ENCODE assay signal across 8 cellular contexts in the genomic region with DNA sequence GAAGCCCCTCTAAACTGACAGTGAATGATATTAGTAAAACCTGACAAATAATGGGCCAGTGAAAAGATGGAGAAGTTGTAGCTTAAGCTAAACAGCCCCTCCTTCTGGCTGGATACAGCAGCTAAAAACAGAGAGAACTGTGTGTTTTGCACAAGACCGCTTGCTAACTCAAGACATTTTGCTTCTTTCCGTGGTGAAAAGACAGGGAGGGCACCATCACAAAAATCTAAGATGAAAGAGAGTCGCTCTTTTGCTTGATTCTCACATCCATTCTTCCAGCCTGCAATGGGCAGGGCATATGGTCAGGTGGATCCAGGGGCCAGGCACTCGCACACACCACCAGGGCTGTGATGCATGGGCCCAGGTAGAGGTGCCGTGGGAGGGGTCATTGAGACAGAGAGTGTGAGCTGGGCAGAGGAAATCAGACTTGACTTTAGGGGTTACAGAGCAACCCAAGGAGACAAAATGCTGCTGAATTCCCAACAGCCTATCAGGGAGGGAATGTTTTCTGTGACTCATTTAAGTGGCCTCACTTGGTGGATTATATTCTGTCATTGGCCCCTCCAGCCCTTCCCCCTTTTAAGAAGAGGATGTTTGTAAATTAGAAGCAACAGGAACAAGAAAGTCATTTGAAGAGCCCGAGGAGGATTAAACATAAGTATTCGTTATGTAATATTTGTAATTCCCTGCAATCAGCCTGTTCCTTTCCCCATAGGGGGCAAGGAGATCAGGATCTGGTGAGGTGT. TPM values are rescaled to one million over a fixed set of nuclear protein-coding genes. Genes with fewer than 3 reads are reported as not detected.
A peak's percentile ranks its signal among the peaks of the same experiment; 100 is the strongest.
DNase-seq lines count a peak whose midpoint lies in the region; ATAC-seq and TF ChIP-seq lines count a peak whose summit lies in the region.

No MANE protein-coding gene starts in this region.

- no peak overlapping the region for H4K91ac ChIP-seq in H9 (ENCODE audit: insufficient read length, low read depth, low read length)

- POLR2A ChIA-PET in A673 (lab: Charles Lee; ENCODE audit: low non-redundant PET): no interaction called here

- no peaks in the 10 kb centered on the region for H3K79me1 ChIP-seq in H9 (ENCODE audit: insufficient read depth, low read depth, low read length, poor library complexity, severe bottlenecking)

- H3K27ac Mint-ChIP-seq in H9: peak overlapping the region in 1 of 3 experiments; percentile 81; a peak in 2 of 7 replicates
- peak overlapping the region; percentile 65 for H3K27ac Mint-ChIP-seq in activated T-helper 17 cell treated with anti-CD3 and anti-CD28 coated beads, Interleukin-2, amount 50 U/mL, for 72 hours

- H3K27me3 Mint-ChIP-seq in H9 (ENCODE audit: low read depth): peaks cover 9% of the 10 kb centered on the region
- no peaks in the 10 kb centered on the region for H3K27me3 Mint-ChIP-seq in activated T-helper 17 cell treated with anti-CD3 and anti-CD28 coated beads, Interleukin-2, amount 50 U/mL, for 72 hours

- no peak overlapping the region for H3K4ac ChIP-seq in H9 (ENCODE audit: low read depth, low read length)

- no peak overlapping the region for H2BK20ac ChIP-seq in H9 (ENCODE audit: low read depth, low read length, poor library complexity, severe bottlenecking)

- H3K79me2 ChIP-seq in H9 (ENCODE audit: insufficient read depth, low read length): no peaks in the 10 kb centered on the region

- DNase-seq in A673 (ENCODE audit: low spot score): peak; percentile 67
- DNase-seq in H9: peak; percentile 60
- peak; percentile 61 for DNase-seq in left kidney (ENCODE audit: low read depth, low spot score)
- DNase-seq in COLO829 (ENCODE audit: low spot score): no peak
- DNase-seq in activated CD4-positive, alpha-beta T cell treated with anti-CD3 and anti-CD28 coated beads, Interleukin-2, amount 50 U/mL, for 48 hours: no peak

- H3K18ac ChIP-seq in H9 (ENCODE audit: insufficient read length, low read depth, low read length): no peak overlapping the region

- no peak overlapping the region for H3K14ac ChIP-seq in H9 (ENCODE audit: insufficient read depth, low read length)

- H3K23me2 ChIP-seq in H9 (ENCODE audit: insufficient read length, low read depth, low read length, poor library complexity, severe bottlenecking): no peaks in the 10 kb centered on the region

- no peak overlapping the region for H3T11ph ChIP-seq in H9 (ENCODE audit: low read length)

- no peak overlapping the region for H3K27ac ChIP-seq in A673 (ENCODE audit: low read depth, low read length, poor library complexity, severe bottlenecking)
- H3K27ac ChIP-seq in H9 (ENCODE audit: insufficient read length, low read depth, low read length): no peak overlapping the region

- no peaks in the 10 kb centered on the region for H3K9me3 ChIP-seq in A673 (ENCODE audit: low read depth, low read length, poor library complexity, severe bottlenecking)
- H3K9me3 ChIP-seq in H9 (ENCODE audit: control insufficient read depth, low read depth, low read length): no peaks in the 10 kb centered on the region

- H4K5ac ChIP-seq in H9 (ENCODE audit: insufficient read length, low read depth, low read length): no peak overlapping the region

- no peak overlapping the region for H3K4me3 Mint-ChIP-seq in H9
- no peak overlapping the region for H3K4me3 Mint-ChIP-seq in activated T-helper 17 cell treated with anti-CD3 and anti-CD28 coated beads, Interleukin-2, amount 50 U/mL, for 72 hours

- TF ChIP-seq CTCF in A673 (conservative IDR thresholded peaks at IDR 0.05; ENCODE audit: low read depth, low read length): peak; percentile 80
- TF ChIP-seq CTCF in H9 (conservative IDR thresholded peaks at IDR 0.05): peak; percentile 78

- no peak for ATAC-seq in activated T-helper 17 cell treated with anti-CD3 and anti-CD28 coated beads, Interleukin-2, amount 50 U/mL, for 72 hours (replicated peaks)
- ATAC-seq in GM19035 (IDR thresholded peaks at IDR 0.05; ENCODE audit: unreplicated experiment): no peak
- no peak for ATAC-seq in GM19395 (IDR thresholded peaks at IDR 0.05; ENCODE audit: unreplicated experiment)

- H4K8ac ChIP-seq in H9 (replicated peaks; ENCODE audit: insufficient read length, low read depth, low read length): no peak overlapping the region

- H3K4me3 ChIP-seq in A673 (ENCODE audit: low read depth, low read length, poor library complexity, severe bottlenecking): no peak overlapping the region

- no peaks in the 10 kb centered on the region for H3K36me3 ChIP-seq in A673 (ENCODE audit: insufficient read depth, low read length, poor library complexity, severe bottlenecking)

- BruUV-seq in A673 (replicated peaks; lab: Mats Ljungman, UMichigan): no TSS peak

- H2AFZ ChIP-seq in H9 (ENCODE audit: low read length): no peak overlapping the region

- CTCF ChIA-PET in A673 (lab: Charles Lee): interaction anchor here (0.6 to 1.3 kb wide), 4 partner anchors 13 to 372 kb away, joined by 3 to 5 read pairs (median 4); no protein-coding TSS in a partner anchor

- no CpG with 5 or more reads among the region's 7 CpGs for WGBS in H9 (ENCODE audit: extremely low coverage, insufficient read length, low lambda C conversion rate)

- peaks cover 49 to 58% of the 10 kb centered on the region in 2 experiments for H3K4me1 Mint-ChIP-seq in H9
- H3K4me1 Mint-ChIP-seq in activated T-helper 17 cell treated with anti-CD3 and anti-CD28 coated beads, Interleukin-2, amount 50 U/mL, for 72 hours: peaks cover 47% of the 10 kb centered on the region

- H3K56ac ChIP-seq in H9 (ENCODE audit: insufficient read length, low read depth, low read length): no peak overlapping the region

- H3K9me3 Mint-ChIP-seq in H9: no peaks in the 10 kb centered on the region
- no peaks in the 10 kb centered on the region for H3K9me3 Mint-ChIP-seq in activated T-helper 17 cell treated with anti-CD3 and anti-CD28 coated beads, Interleukin-2, amount 50 U/mL, for 72 hours

- no peak overlapping the region for H2BK12ac ChIP-seq in H9 (ENCODE audit: insufficient read length, low read depth, low read length)

- H2BK120ac ChIP-seq in H9 (ENCODE audit: low read depth, low read length, poor library complexity, severe bottlenecking): no peak overlapping the region

- no peak overlapping the region for H2BK5ac ChIP-seq in H9 (ENCODE audit: insufficient read length, low read length)

- intact Hi-C loops in A673 (cut with micrococcal nuclease; ENCODE audit: unreplicated experiment): loop anchor here (1.0 to 2.0 kb wide), 3 partner anchors 110 to 292 kb away; no protein-coding TSS in a partner anchor

- no peaks in the 10 kb centered on the region for H3K36me3 Mint-ChIP-seq in H9 (ENCODE audit: insufficient read depth in 1 of 3, low read depth in 3 of 3)
- H3K36me3 Mint-ChIP-seq in activated T-helper 17 cell treated with anti-CD3 and anti-CD28 coated beads, Interleukin-2, amount 50 U/mL, for 72 hours (ENCODE audit: low read depth): peaks cover 25% of the 10 kb centered on the region

- no peak overlapping the region for H3K4me2 ChIP-seq in H9 (ENCODE audit: insufficient read depth, insufficient read length, low read length)

- H2AK5ac ChIP-seq in H9 (ENCODE audit: insufficient read length, low read length): no peak overlapping the region

- H3K23ac ChIP-seq in H9 (ENCODE audit: insufficient read length, low read depth, low read length): no peak overlapping the region

- H3K27me3 ChIP-seq in A673 (replicated peaks; ENCODE audit: insufficient read depth, low read depth, low read length, poor library complexity): no peaks in the 10 kb centered on the region
- H3K27me3 ChIP-seq in H9 (ENCODE audit: insufficient read depth, low read length): no peaks in the 10 kb centered on the region

- no peak overlapping the region for H2BK15ac ChIP-seq in H9 (ENCODE audit: low read depth, low read length)

- H4K20me1 ChIP-seq in H9 (ENCODE audit: control insufficient read depth, insufficient read depth, insufficient read length): no peaks in the 10 kb centered on the region

- no peak overlapping the region for H3K9ac ChIP-seq in H9 (ENCODE audit: extremely low read depth, insufficient read length, low read length)

- H3K4me1 ChIP-seq in A673 (ENCODE audit: insufficient read depth, low read length, poor library complexity, severe bottlenecking) (peaks cover 58% of the 10 kb centered on the region), H9 (ENCODE audit: insufficient read depth, low read length) (peaks cover 19% of the 10 kb centered on the region; the same call in 1 of the 2 replicates)

RNA-seq across cellular contexts. Expression of a gene that starts 12.2 kb away (rescaled TPM):
- total RNA-seq in A673 (2021) (39.9 and 66.5 TPM in 2 replicates), H9 (2021) (0.63 and 0.75 TPM in 2 replicates)
- total RNA-seq in activated T-helper 17 cell treated with anti-CD3 and anti-CD28 coated beads, Interleukin-2, amount 50 U/mL, for 72 hours: 10 to 100 TPM; 36.7 to 60.2 TPM

Comparison
In these comparisons a context has a peak if more than half of its experiments do, and no peak if none do; other contexts are left out.
1. DNase-seq: peak in A673 (single experiment), H9 (single experiment) and left kidney (single experiment); none in COLO829 (single experiment) and activated CD4-positive, alpha-beta T cell treated with anti-CD3 and anti-CD28 coated beads, Interleukin-2, amount 50 U/mL, for 48 hours (0 of 2).
2. RNA of a gene that starts 12.2 kb away (total RNA-seq): 39.9 to 66.5 TPM in A673 and 36.7 to 60.2 TPM in activated T-helper 17 cell treated with anti-CD3 and anti-CD28 coated beads, Interleukin-2, amount 50 U/mL, for 72 hours; 0.63 to 0.75 TPM in H9; every median in the first group is over 10 times any median in the second.